Comparison of ENCODE assay signal across 22 cellular contexts in genomic region chr19:5263615-5264014, GRCh38.
"Had no signal": no experiment of that assay in that cellular context is flagged by ENCODE, and none has a peak within 500 bp of the region (broad histone marks: within the 10 kb centered on the region; RNA-seq: fewer than 3 reads in every experiment).

No MANE protein-coding gene starts in this region.

- H3K36me3 Mint-ChIP-seq: naive B cell; stimulated activated effector memory CD8-positive, alpha-beta T cell treated with anti-CD3 and anti-CD28 coated beads, Interleukin-12 subunit alpha, Interleukin-12 subunit beta, amount 100 ng/mL, for 72 hours had no signal

- H3K79me2 ChIP-seq: hepatocyte had no signal

- H3K4me3 Mint-ChIP-seq: dendritic cell treated with granulocyte-macrophage colony-stimulating factor and Interleukin-4, amounts not matched to agents 40 ng/mL and 50 ng/mL, for 4 days; effector memory CD8-positive, alpha-beta T cell; naive B cell; nephron; stimulated activated effector memory CD8-positive, alpha-beta T cell treated with anti-CD3 and anti-CD28 coated beads, Interleukin-12 subunit alpha, Interleukin-12 subunit beta, amount 100 ng/mL, for 72 hours had no signal

- DNase-seq: effector memory CD8-positive, alpha-beta T cell; esophagus squamous epithelium; foreskin fibroblast; kidney; left cardiac atrium; left ventricle myocardium inferior; mesenchymal stem cell; naive B cell; stimulated activated CD4-positive, alpha-beta T cell treated with anti-CD3 and anti-CD28 coated beads, Interleukin-4, amount 100 ng/mL, for 1 hour; stimulated activated CD8-positive, alpha-beta memory T cell treated with anti-CD3 and anti-CD28 coated beads, Interleukin-4, amount 100 ng/mL, for 48 hours; stimulated activated naive CD8-positive, alpha-beta T cell treated with anti-CD3 and anti-CD28 coated beads, Interleukin-15, Interleukin-2, amounts not matched to agents 100 U/mL and 50 U/mL, for 24 hours; thyroid gland; uterus had no signal

- H3K4me2 ChIP-seq: hepatocyte had no signal

- H3K4me1 Mint-ChIP-seq: naive B cell; nephron; stimulated activated effector memory CD8-positive, alpha-beta T cell treated with anti-CD3 and anti-CD28 coated beads, Interleukin-12 subunit alpha, Interleukin-12 subunit beta, amount 100 ng/mL, for 72 hours had no signal

- ATAC-seq: effector memory CD8-positive, alpha-beta T cell; gastroesophageal sphincter; left cardiac atrium; stimulated activated effector memory CD8-positive, alpha-beta T cell treated with anti-CD3 and anti-CD28 coated beads, Interleukin-12 subunit alpha, Interleukin-12 subunit beta, amount 100 ng/mL, for 72 hours; stimulated activated naive CD8-positive, alpha-beta T cell treated with anti-CD3 and anti-CD28 coated beads, Interleukin-15, Interleukin-2, amounts not matched to agents 100 U/mL and 50 U/mL, for 24 hours had no signal

- FAIRE-seq: kidney had no signal

- H3K27me3 ChIP-seq: esophagus squamous epithelium, gastroesophageal sphincter, hepatocyte, neutrophil, suprapubic skin, thyroid gland, upper lobe of left lung, uterus had no signal

- H2AFZ ChIP-seq: hepatocyte had no signal

- H3K27ac ChIP-seq: esophagus squamous epithelium, gastroesophageal sphincter, hepatocyte, left ventricle myocardium inferior, suprapubic skin, thyroid gland, upper lobe of left lung, uterus had no signal

- H3K4me1 ChIP-seq: gastroesophageal sphincter, left ventricle myocardium inferior, thyroid gland, upper lobe of left lung, uterus had no signal

- H3K27me3 Mint-ChIP-seq: dendritic cell treated with granulocyte-macrophage colony-stimulating factor and Interleukin-4, amounts not matched to agents 40 ng/mL and 50 ng/mL, for 4 days had no signal

- H3K9me3 ChIP-seq: esophagus squamous epithelium, gastroesophageal sphincter, left ventricle myocardium inferior, neutrophil, suprapubic skin, thyroid gland, upper lobe of left lung, uterus had no signal

- H3K27ac Mint-ChIP-seq: dendritic cell treated with granulocyte-macrophage colony-stimulating factor and Interleukin-4, amounts not matched to agents 40 ng/mL and 50 ng/mL, for 4 days; effector memory CD8-positive, alpha-beta T cell; naive B cell; nephron; stimulated activated effector memory CD8-positive, alpha-beta T cell treated with anti-CD3 and anti-CD28 coated beads, Interleukin-12 subunit alpha, Interleukin-12 subunit beta, amount 100 ng/mL, for 72 hours had no signal

- H3K36me3 ChIP-seq: neutrophil, uterus had no signal

- H3K4me3 ChIP-seq: esophagus squamous epithelium, gastroesophageal sphincter, hepatocyte, left ventricle myocardium inferior, lung, suprapubic skin, thyroid gland, upper lobe of left lung, uterus had no signal

- H3K9me3 Mint-ChIP-seq: dendritic cell treated with granulocyte-macrophage colony-stimulating factor and Interleukin-4, amounts not matched to agents 40 ng/mL and 50 ng/mL, for 4 days; effector memory CD8-positive, alpha-beta T cell; naive B cell; nephron; stimulated activated effector memory CD8-positive, alpha-beta T cell treated with anti-CD3 and anti-CD28 coated beads, Interleukin-12 subunit alpha, Interleukin-12 subunit beta, amount 100 ng/mL, for 72 hours had no signal
